25 cellular contexts compared by ENCODE assay signal in the genomic region with DNA sequence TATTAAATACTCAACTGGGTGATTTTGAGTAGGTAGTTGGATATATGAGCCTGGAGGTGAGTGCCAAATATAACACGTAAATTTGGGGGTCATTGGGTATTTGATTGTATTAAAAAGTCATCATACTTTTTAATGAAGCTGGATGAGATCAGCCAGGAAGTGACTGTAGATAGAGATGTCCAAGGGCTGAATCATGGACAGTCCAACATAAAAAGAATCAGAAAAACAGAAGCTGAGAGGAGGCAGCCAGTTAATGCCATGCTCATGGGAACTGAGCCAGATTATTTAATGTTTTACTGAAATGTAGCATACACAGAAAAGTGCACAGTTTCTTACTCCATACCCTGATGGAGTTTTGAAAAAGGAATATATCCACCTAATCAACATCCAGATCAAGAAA.
DNase-seq lines count a peak whose midpoint lies in the region; ATAC-seq, FAIRE-seq and TF ChIP-seq lines count a peak whose summit lies in the region.
"Had no signal": no experiment of that assay in that cellular context is flagged by ENCODE, and none has a peak within 500 bp of the region (broad histone marks: within the 10 kb centered on the region; RNA-seq: fewer than 3 reads in every experiment).

No MANE protein-coding gene starts in this region.

- peaks cover 8% of the 10 kb centered on the region for H3K4me1 Mint-ChIP-seq in nephron
- H3K4me1 Mint-ChIP-seq: activated CD4-positive, alpha-beta T cell treated with anti-CD3 and anti-CD28 coated beads, Interleukin-2, amount 10 ng/mL, durations not matched to agents 24 days and 14 days; activated T-helper 17 cell treated with anti-CD3 and anti-CD28 coated beads, Interleukin-2, amount 50 U/mL, for 72 hours had no signal

- peaks cover 8% of the 10 kb centered on the region for H3K4me1 ChIP-seq in RWPE2 (ENCODE audit: insufficient read depth, poor library complexity, severe bottlenecking)
- H3K4me1 ChIP-seq in small intestine (ENCODE audit: control insufficient read depth in 2 of 2, insufficient read depth in 1 of 2, low read depth in 1 of 2, low read length in 1 of 2) = no peaks in the 10 kb centered on the region
- H3K4me1 ChIP-seq: sigmoid colon, thyroid gland had no signal

- peak; percentile 85 for ATAC-seq in RWPE2 (ENCODE audit: low read depth)
- no peak for ATAC-seq in stimulated activated naive CD8-positive, alpha-beta T cell treated with anti-CD3 and anti-CD28 coated beads, Interleukin-15, Interleukin-2, amounts not matched to agents 100 U/mL and 50 U/mL, for 24 hours
- ATAC-seq: activated T-helper 17 cell treated with anti-CD3 and anti-CD28 coated beads, Interleukin-2, amount 50 U/mL, for 72 hours; HCT116; natural killer cell treated with Interleukin-12 subunit alpha and Interleukin-12 subunit beta and Interleukin-15 and Interleukin-18, amount 100 ng/mL, for 72 hours had no signal

- H3K27ac ChIP-seq in RWPE2 (ENCODE audit: poor library complexity, severe bottlenecking) (no peak overlapping the region), epithelial cell of prostate (peak overlapping the region; percentile 6), small intestine (ENCODE audit: low read depth in 1 of 2, low read length in 1 of 2) (no peak overlapping the region), WERI-Rb-1 (no peak overlapping the region)
- H3K27ac ChIP-seq: sigmoid colon, thyroid gland had no signal

- no peak for FAIRE-seq in small intestine (lab: Jason Lieb, UNC)

- DNase-seq in EL = peak; percentile 74
- no peak for DNase-seq in RWPE2 (ENCODE audit: low spot score)
- DNase-seq in epithelial cell of prostate (ENCODE audit: low read depth, low spot score) = no peak
- no peak for DNase-seq in stimulated activated CD4-positive, alpha-beta T cell treated with anti-CD3 and anti-CD28 coated beads, Interleukin-12 subunit alpha, Interleukin-12 subunit beta, amount 100 ng/mL, for 4 hours
- DNase-seq in stimulated activated naive CD8-positive, alpha-beta T cell treated with anti-CD3 and anti-CD28 coated beads, Interleukin-15, Interleukin-2, amounts not matched to agents 100 U/mL and 50 U/mL, for 24 hours = no peak
- DNase-seq in small intestine = no peak
- no peak for DNase-seq in WERI-Rb-1
- DNase-seq: activated CD4-positive, alpha-beta T cell treated with anti-CD3 and anti-CD28 coated beads, Interleukin-2, amount 10 ng/mL, durations not matched to agents 24 days and 14 days; AML-193; DMS79 treated with DMSO at 0.1 percent for 48 hours; erythroblast; glutamatergic neuron; midbrain; NCI-H1417; NCI-H524 treated with DMSO at 0.1 percent for 48 hours; Right ventricle myocardium superior; sigmoid colon; stimulated activated CD4-positive, alpha-beta T cell treated with anti-CD3 and anti-CD28 coated beads, Interleukin-1b, Interleukin-23, amount 100 ng/mL, for 48 hours; stimulated activated naive CD4-positive, alpha-beta T cell; thyroid gland had no signal

- no peaks in the 10 kb centered on the region for H3K27me3 Mint-ChIP-seq in nephron (ENCODE audit: low read depth)
- H3K27me3 Mint-ChIP-seq: activated CD4-positive, alpha-beta T cell treated with anti-CD3 and anti-CD28 coated beads, Interleukin-2, amount 10 ng/mL, durations not matched to agents 24 days and 14 days; activated naive CD8-positive, alpha-beta T cell; activated T-helper 17 cell treated with anti-CD3 and anti-CD28 coated beads, Interleukin-2, amount 50 U/mL, for 72 hours; natural killer cell treated with Interleukin-12 subunit alpha and Interleukin-12 subunit beta and Interleukin-15 and Interleukin-18, amount 100 ng/mL, for 72 hours had no signal

- no peaks in the 10 kb centered on the region for H3K9me3 Mint-ChIP-seq in nephron
- H3K9me3 Mint-ChIP-seq: activated CD4-positive, alpha-beta T cell treated with anti-CD3 and anti-CD28 coated beads, Interleukin-2, amount 10 ng/mL, durations not matched to agents 24 days and 14 days; activated T-helper 17 cell treated with anti-CD3 and anti-CD28 coated beads, Interleukin-2, amount 50 U/mL, for 72 hours; natural killer cell treated with Interleukin-12 subunit alpha and Interleukin-12 subunit beta and Interleukin-15 and Interleukin-18, amount 100 ng/mL, for 72 hours had no signal

- WGBS in small intestine, 3 donors = 83 to 97% (median 85%) methylated on average over 1 of the region's 1 CpG

- H3K36me3 ChIP-seq in RWPE2 (ENCODE audit: low read depth) = no peaks in the 10 kb centered on the region
- H3K36me3 ChIP-seq in small intestine (ENCODE audit: control insufficient read depth in 2 of 2, insufficient read depth in 2 of 2, low read length in 2 of 2) = no peaks in the 10 kb centered on the region
- no peaks in the 10 kb centered on the region for H3K36me3 ChIP-seq in WERI-Rb-1
- H3K36me3 ChIP-seq: thyroid gland had no signal

- H3K9me3 ChIP-seq in RWPE2 (ENCODE audit: severe bottlenecking) (no peaks in the 10 kb centered on the region), small intestine (ENCODE audit: control insufficient read depth, low read depth) (no peaks in the 10 kb centered on the region), WERI-Rb-1 (ENCODE audit: severe bottlenecking) (no peaks in the 10 kb centered on the region)
- H3K9me3 ChIP-seq: sigmoid colon, thyroid gland had no signal

- no peak overlapping the region for H3K4me3 Mint-ChIP-seq in nephron
- H3K4me3 Mint-ChIP-seq: activated CD4-positive, alpha-beta T cell treated with anti-CD3 and anti-CD28 coated beads, Interleukin-2, amount 10 ng/mL, durations not matched to agents 24 days and 14 days; activated naive CD8-positive, alpha-beta T cell; activated T-helper 17 cell treated with anti-CD3 and anti-CD28 coated beads, Interleukin-2, amount 50 U/mL, for 72 hours; natural killer cell treated with Interleukin-12 subunit alpha and Interleukin-12 subunit beta and Interleukin-15 and Interleukin-18, amount 100 ng/mL, for 72 hours had no signal

- H3K27ac Mint-ChIP-seq in nephron = peak overlapping the region in 2 of 3 experiments; percentile 31 to 52
- H3K27ac Mint-ChIP-seq: activated CD4-positive, alpha-beta T cell treated with anti-CD3 and anti-CD28 coated beads, Interleukin-2, amount 10 ng/mL, durations not matched to agents 24 days and 14 days; activated naive CD8-positive, alpha-beta T cell; activated T-helper 17 cell treated with anti-CD3 and anti-CD28 coated beads, Interleukin-2, amount 50 U/mL, for 72 hours; natural killer cell treated with Interleukin-12 subunit alpha and Interleukin-12 subunit beta and Interleukin-15 and Interleukin-18, amount 100 ng/mL, for 72 hours had no signal

- TF ChIP-seq CTCF in RWPE2 (IDR thresholded peaks at IDR 0.05; ENCODE audit: poor library complexity, severe bottlenecking) (no peak), nephron (IDR thresholded peaks at IDR 0.05; ENCODE audit: unreplicated experiment in 3 of 3) (no peak), WERI-Rb-1 (IDR thresholded peaks at IDR 0.05; ENCODE audit: low read depth, low read length) (no peak)

- H3K36me3 Mint-ChIP-seq in nephron (ENCODE audit: low read depth) = peaks cover 8% of the 10 kb centered on the region
- H3K36me3 Mint-ChIP-seq: activated naive CD8-positive, alpha-beta T cell had no signal

- H3K27me3 ChIP-seq in RWPE2 (ENCODE audit: insufficient read depth, poor library complexity, severe bottlenecking) (no peaks in the 10 kb centered on the region), small intestine (ENCODE audit: control insufficient read depth in 2 of 2, insufficient read depth in 2 of 2, low read length in 2 of 2) (no peaks in the 10 kb centered on the region), WERI-Rb-1 (ENCODE audit: insufficient read depth, low read depth, severe bottlenecking) (no peaks in the 10 kb centered on the region)
- H3K27me3 ChIP-seq: sigmoid colon, thyroid gland had no signal

- H3K4me3 ChIP-seq in RWPE2 (ENCODE audit: severe bottlenecking) (no peak overlapping the region), small intestine (ENCODE audit: low read depth in 1 of 2, low read length in 2 of 2) (no peak overlapping the region), WERI-Rb-1 (ENCODE audit: low read depth, low read length) (no peak overlapping the region)
- H3K4me3 ChIP-seq: sigmoid colon, thyroid gland had no signal
